ENCODE assay signal across 1 cellular context in genomic region chr1:199490804-199491527, GRCh38.
TF ChIP-seq lines count a peak whose summit lies in the region.

No MANE protein-coding gene starts in this region.

TF ChIP-seq in WTC11, 78 proteins besides CTCF, POLR2A, EP300 and RAD21 (continued from another document):
- TF ChIP-seq FOXP4 (CRISPR knock-in tag; IDR thresholded peaks at IDR 0.05) = no peak
